ENCODE assay signal across 9 cellular contexts in genomic region chr11:82462588-82462987, GRCh38.
"Had no signal": no experiment of that assay in that cellular context is flagged by ENCODE, and none has a peak within 500 bp of the region (broad histone marks: within the 10 kb centered on the region; RNA-seq: fewer than 3 reads in every experiment).

No MANE protein-coding gene starts in this region.

- H3K9me3 ChIP-seq: esophagus squamous epithelium, psoas muscle, right lobe of liver had no signal

- H3K27ac ChIP-seq: coronary artery, esophagus squamous epithelium, psoas muscle, right lobe of liver had no signal

- H3K36me3 ChIP-seq: esophagus squamous epithelium, right lobe of liver had no signal

- DNase-seq: activated CD4-positive, CD25-positive, alpha-beta regulatory T cell treated with anti-CD3 and anti-CD28 coated beads, Interleukin-2, amount 50 U/mL, for 72 hours; activated naive CD8-positive, alpha-beta T cell treated with anti-CD3 and anti-CD28 coated beads, Interleukin-2, amount 10 ng/mL, durations not matched to agents 7 days and 5 days; effector CD4-positive, alpha-beta T cell; esophagus squamous epithelium; glutamatergic neuron; psoas muscle; right lobe of liver; stimulated activated naive CD8-positive, alpha-beta T cell treated with anti-CD3 and anti-CD28 coated beads, Interleukin-15, amount 100 ng/mL, for 72 hours had no signal

- H3K27me3 ChIP-seq: esophagus squamous epithelium, right lobe of liver had no signal

- H3K4me3 ChIP-seq: coronary artery, esophagus squamous epithelium, psoas muscle, right lobe of liver had no signal
